Comparison of ENCODE assay signal across 33 cellular contexts in genomic region chr1:97533358-97533757, GRCh38.
"Had no signal": no experiment of that assay in that cellular context is flagged by ENCODE, and none has a peak within 500 bp of the region (broad histone marks: within the 10 kb centered on the region; RNA-seq: fewer than 3 reads in every experiment).

No MANE protein-coding gene starts in this region.

- H3K36me3 ChIP-seq: adrenal gland, brain microvascular endothelial cell, breast epithelium had no signal

- FAIRE-seq: astrocyte, TTC549 had no signal

- H3K27ac ChIP-seq: adrenal gland, body of pancreas, brain microvascular endothelial cell, breast epithelium, VCaP had no signal

- H3K4me3 ChIP-seq: adrenal gland, body of pancreas, breast epithelium had no signal

- DNase-seq: activated B cell treated with CpG ODN at 0.5 μM for 24 hours; activated CD4-positive, alpha-beta memory T cell treated with anti-CD3 and anti-CD28 coated beads for 36 hours; activated CD4-positive, alpha-beta T cell treated with anti-CD3 and anti-CD28 coated beads for 4 hours; activated CD4-positive, alpha-beta T cell treated with anti-CD3 and anti-CD28 coated beads, Interleukin-2, amount 10 ng/mL, durations not matched to agents 24 days and 14 days; activated CD4-positive, alpha-beta T cell treated with anti-CD3 and anti-CD28 coated beads, Interleukin-2, amount 50 U/mL, for 1 hour; activated CD4-positive, alpha-beta T cell treated with anti-CD3 and anti-CD28 coated beads, Interleukin-2, amount 50 U/mL, for 4 hours; activated CD4-positive, CD25-positive, alpha-beta regulatory T cell treated with anti-CD3 and anti-CD28 coated beads, Interleukin-2, amount 50 U/mL, for 72 hours; activated CD8-positive, alpha-beta memory T cell treated with anti-CD3 and anti-CD28 coated beads, Interleukin-2, amount 50 U/mL, for 4 hours; activated CD8-positive, alpha-beta T cell treated with anti-CD3 and anti-CD28 coated beads for 36 hours; activated effector memory CD4-positive, alpha-beta T cell treated with anti-CD3 and anti-CD28 coated beads, Interleukin-2, amount 50 U/mL, for 16 hours; activated gamma-delta T cell treated with Interleukin-2 at 50 U/mL for 16 hours; activated naive CD4-positive, alpha-beta T cell; activated naive CD4-positive, alpha-beta T cell treated with anti-CD3 and anti-CD28 coated beads for 36 hours; activated naive CD4-positive, alpha-beta T cell treated with anti-CD3 and anti-CD28 coated beads, Interleukin-2, amount 50 U/mL, for 16 hours; activated naive CD8-positive, alpha-beta T cell treated with anti-CD3 and anti-CD28 coated beads for 36 hours; activated T-cell treated with anti-CD3 and anti-CD28 coated beads for 4 hours; activated T-cell treated with anti-CD3 and anti-CD28 coated beads, Interleukin-2, amount 50 U/mL, for 1 hour; activated T-cell treated with anti-CD3 and anti-CD28 coated beads, Interleukin-2, amount 50 U/mL, for 4 hours; activated T-cell treated with anti-CD3 and anti-CD28 coated beads, Interleukin-2, amount 50 U/mL, for 72 hours; adrenal gland; amniotic stem cell; aorta; body of pancreas; brain microvascular endothelial cell; cerebellar nuclear complex; T-helper 2 cell; T-helper 9 cell had no signal

- H3K9me3 ChIP-seq: adrenal gland, body of pancreas, breast epithelium had no signal

- ATAC-seq: activated CD8-positive, alpha-beta T cell treated with anti-CD3 and anti-CD28 coated beads for 36 hours; activated naive CD4-positive, alpha-beta T cell treated with anti-CD3 and anti-CD28 coated beads, Interleukin-2, amount 50 U/mL, for 72 hours; activated T-cell treated with anti-CD3 and anti-CD28 coated beads, Interleukin-2, amount 50 U/mL, for 4 hours; activated T-cell treated with anti-CD3 and anti-CD28 coated beads, Interleukin-2, amount 50 U/mL, for 72 hours; activated T-helper 17 cell treated with anti-CD3 and anti-CD28 coated beads, Interleukin-2, amount 50 U/mL, for 72 hours; body of pancreas had no signal

- H3K27me3 ChIP-seq: adrenal gland, body of pancreas, brain microvascular endothelial cell, breast epithelium had no signal
